ENCODE assay signal across 9 cellular contexts in the genomic region with DNA sequence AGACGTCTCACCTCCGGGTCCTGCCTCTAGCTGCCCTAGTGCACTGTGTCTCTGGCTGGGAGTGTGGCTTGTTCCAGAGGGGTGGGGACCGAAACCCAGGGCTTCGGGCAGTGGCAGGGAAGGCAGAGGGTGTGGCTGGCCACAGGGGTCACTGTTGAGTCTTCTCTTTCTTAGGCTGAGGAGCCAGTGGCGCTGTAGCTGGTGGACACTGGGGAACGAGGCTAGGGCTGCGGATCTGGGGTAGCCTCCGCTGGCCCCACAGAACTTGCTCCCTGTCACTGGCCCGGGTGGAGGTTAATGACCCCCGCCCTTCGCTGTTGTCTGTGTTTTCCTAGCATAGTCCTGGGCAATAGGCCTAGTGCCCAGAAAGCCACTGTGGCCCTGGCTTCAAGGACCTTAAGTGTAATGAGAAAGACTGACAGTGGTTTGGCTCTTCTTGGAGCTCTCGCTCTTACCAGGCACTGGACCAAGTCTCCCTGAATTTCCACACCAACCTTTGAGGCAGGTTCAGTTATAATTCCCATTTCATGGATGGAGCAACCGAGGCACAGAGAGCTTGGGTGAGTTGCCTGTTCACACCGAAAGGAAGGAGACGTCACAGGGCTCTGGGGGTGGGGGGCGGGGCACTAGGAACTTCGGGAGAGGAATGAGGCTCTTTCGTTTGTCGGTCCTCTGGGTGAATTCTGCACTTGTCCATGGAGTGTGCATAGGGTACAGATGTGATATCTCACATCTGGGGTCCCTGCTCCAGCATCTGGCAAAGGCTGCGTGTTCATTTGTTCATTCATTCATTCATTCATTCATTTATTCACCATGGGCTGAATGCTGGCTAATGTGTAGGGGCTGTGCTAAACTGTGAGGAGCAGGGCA. TPM values are rescaled to one million over a fixed set of nuclear protein-coding genes. Genes with fewer than 3 reads are reported as not detected.
DNase-seq lines count a peak whose midpoint lies in the region; ATAC-seq and TF ChIP-seq lines count a peak whose summit lies in the region.
"Had no signal": no experiment of that assay in that cellular context is flagged by ENCODE, and none has a peak within 500 bp of the region (broad histone marks: within the 10 kb centered on the region; RNA-seq: fewer than 3 reads in every experiment).

No MANE protein-coding gene starts in this region.

- no peaks in the 10 kb centered on the region for H3K36me3 Mint-ChIP-seq in activated naive CD4-positive, alpha-beta T cell treated with anti-CD3 and anti-CD28 coated beads, Interleukin-2, amount 50 U/mL, for 72 hours

- no CpG with 5 or more reads among the region's 20 CpGs for WGBS in trophoblast cell (ENCODE audit: extremely low coverage, insufficient coverage, insufficient read length)

- TF ChIP-seq CTCF in PC-3 (conservative IDR thresholded peaks at IDR 0.05; ENCODE audit: low read depth, low read length): peak; percentile 37

- POLR2A ChIA-PET in PC-3 (lab: Charles Lee; ENCODE audit: unreplicated experiment): no interaction called here

- no peak overlapping the region for H3K27ac ChIP-seq in PC-3 (ENCODE audit: low read length)
- no peak overlapping the region for H3K27ac ChIP-seq in trophoblast cell (ENCODE audit: low read depth, low read length)

- H2BK12ac ChIP-seq in trophoblast cell (ENCODE audit: low read length): no peak overlapping the region

- intact Hi-C loops in PC-3 (cut with micrococcal nuclease): no loop called here

- ATAC-seq in PC-3: no peak
- ATAC-seq in activated naive CD4-positive, alpha-beta T cell treated with anti-CD3 and anti-CD28 coated beads, Interleukin-2, amount 50 U/mL, for 72 hours: no peak

- no peaks in the 10 kb centered on the region for H4K20me1 ChIP-seq in PC-3 (ENCODE audit: low read length)

- no peaks in the 10 kb centered on the region for H3K27me3 ChIP-seq in PC-3 (ENCODE audit: low read length)
- H3K27me3 ChIP-seq in trophoblast cell (ENCODE audit: insufficient read depth, low read length): no peaks in the 10 kb centered on the region

- no peaks in the 10 kb centered on the region for H3K9me3 Mint-ChIP-seq in activated naive CD4-positive, alpha-beta T cell treated with anti-CD3 and anti-CD28 coated beads, Interleukin-2, amount 50 U/mL, for 72 hours

- no peak overlapping the region for H3K27ac Mint-ChIP-seq in activated naive CD4-positive, alpha-beta T cell treated with anti-CD3 and anti-CD28 coated beads, Interleukin-2, amount 50 U/mL, for 72 hours

- no peaks in the 10 kb centered on the region for H3K9me2 ChIP-seq in PC-3 (replicated peaks; ENCODE audit: low read length)

- BruUV-seq in PC-3 (replicated peaks; lab: Mats Ljungman, UMichigan): no TSS peak

- H3K4ac ChIP-seq in trophoblast cell (ENCODE audit: low read depth, low read length): no peak overlapping the region

- DNase-seq in DMS53 (lab: John Stamatoyannopoulos, UW) (peak; percentile 44), DMS53 treated with DMSO at 0.1 percent for 48 hours (lab: John Stamatoyannopoulos, UW; ENCODE audit: unreplicated experiment) (no peak), PC-3 (peak; percentile 6), erythroblast (lab: John Stamatoyannopoulos, UW) (peak; percentile 28 to 46), trophoblast cell (peak; percentile 26 to 46), KG1 (lab: John Stamatoyannopoulos, UW) (no peak), NOMO-1 treated with dmso at 0.1 percent for 144 hours (lab: John Stamatoyannopoulos, UW; ENCODE audit: unreplicated experiment) (no peak)
- DNase-seq in activated naive CD4-positive, alpha-beta T cell treated with anti-CD3 and anti-CD28 coated beads, Interleukin-2, amount 50 U/mL, for 72 hours (ENCODE audit: low spot score in 2 of 2): no peak
- DNase-seq: NCI-H1105 had no signal

- H4K91ac ChIP-seq in trophoblast cell (ENCODE audit: low read depth, low read length): peak overlapping the region; percentile 15

- H2AFZ ChIP-seq in PC-3 (ENCODE audit: low read length): no peak overlapping the region
- no peak overlapping the region for H2AFZ ChIP-seq in trophoblast cell (ENCODE audit: insufficient read depth, low read length, poor library complexity)

- TF ChIP-seq POLR2A in erythroblast (IDR thresholded peaks at IDR 0.05; ENCODE audit: low read length): no peak

- H3K9ac ChIP-seq in PC-3 (ENCODE audit: low read length) (no peak overlapping the region), trophoblast cell (ENCODE audit: low read length) (no peak overlapping the region)

- no peaks in the 10 kb centered on the region for H3K9me3 ChIP-seq in PC-3 (ENCODE audit: low read length)
- peaks cover 6% of the 10 kb centered on the region for H3K9me3 ChIP-seq in trophoblast cell (ENCODE audit: insufficient read depth, low read depth, low read length)

- no peak overlapping the region for H4K12ac ChIP-seq in trophoblast cell (ENCODE audit: low read depth, low read length)

- no peak overlapping the region for H2BK5ac ChIP-seq in trophoblast cell (ENCODE audit: low read depth, low read length, poor library complexity)

- no peak overlapping the region for H3K14ac ChIP-seq in trophoblast cell (ENCODE audit: low read length)

- no peak overlapping the region for H2AK5ac ChIP-seq in trophoblast cell (ENCODE audit: low read length)

- H3K4me2 ChIP-seq in PC-3 (ENCODE audit: low read length) (no peak overlapping the region), trophoblast cell (ENCODE audit: low read length) (no peak overlapping the region)

- no peak overlapping the region for H2BK120ac ChIP-seq in trophoblast cell (ENCODE audit: insufficient read depth, low read length, poor library complexity)

- no peak overlapping the region for H3K4me3 ChIP-seq in PC-3 (ENCODE audit: low read length)
- H3K4me3 ChIP-seq in trophoblast cell (ENCODE audit: low read depth, low read length): no peak overlapping the region

- H3K79me1 ChIP-seq in trophoblast cell (ENCODE audit: low read length): peaks cover under 1% of the 10 kb centered on the region

- no peak overlapping the region for H3K23ac ChIP-seq in trophoblast cell (ENCODE audit: low read length)

- H3K79me2 ChIP-seq in PC-3 (ENCODE audit: low read length) (peaks cover 2% of the 10 kb centered on the region), trophoblast cell (ENCODE audit: control insufficient read depth, insufficient read depth, low read length, poor library complexity) (peaks cover under 1% of the 10 kb centered on the region)

- H3K18ac ChIP-seq in trophoblast cell (ENCODE audit: low read length): no peak overlapping the region

- no peaks in the 10 kb centered on the region for H3K36me3 ChIP-seq in PC-3 (ENCODE audit: low read depth, low read length)
- H3K36me3 ChIP-seq in trophoblast cell (ENCODE audit: control insufficient read depth in 1 of 2, insufficient read depth in 2 of 2, low read length in 2 of 2): no peaks in the 10 kb centered on the region

- CTCF ChIA-PET in PC-3 (lab: Charles Lee): interaction anchor here (0.6 to 1.0 kb wide), 3 partner anchors 9 to 155 kb away, joined by 3 to 5 read pairs (median 4); a partner anchor contains a TSS

- H3K4me1 ChIP-seq in PC-3 (ENCODE audit: insufficient read depth, low read length) (peaks cover 10% of the 10 kb centered on the region), trophoblast cell (ENCODE audit: control insufficient read depth in 1 of 2, insufficient read depth in 2 of 2, low read length in 2 of 2) (peaks cover 10 to 11% of the 10 kb centered on the region in 2 experiments)

- H4K8ac ChIP-seq in trophoblast cell (ENCODE audit: low read depth, low read length): peak overlapping the region; percentile 26

- H3F3A ChIP-seq in PC-3 (ENCODE audit: low read length, unreplicated experiment): no peaks in the 10 kb centered on the region

RNA-seq across cellular contexts. Expression of a gene that starts 4.8 kb away (rescaled TPM):
- 42.8 and 46.1 TPM in 2 replicates for total RNA-seq in PC-3 (2014; rRNA removed)
- 63.3 and 64.2 TPM in 2 replicates for polyA plus RNA-seq in trophoblast cell (2013)
- total RNA-seq in activated naive CD4-positive, alpha-beta T cell treated with anti-CD3 and anti-CD28 coated beads, Interleukin-2, amount 50 U/mL, for 72 hours: 1 to 10 TPM; 3.6 to 5.7 TPM

Comparison
In these comparisons a context has a peak if more than half of its experiments do, and no peak if none do; other contexts are left out.
1. DNase-seq: peak in DMS53 (single experiment), PC-3 (single experiment), erythroblast (2 of 2) and trophoblast cell (2 of 2); none in DMS53 treated with DMSO at 0.1 percent for 48 hours (single experiment), KG1 (single experiment), NOMO-1 treated with dmso at 0.1 percent for 144 hours (single experiment) and activated naive CD4-positive, alpha-beta T cell treated with anti-CD3 and anti-CD28 coated beads, Interleukin-2, amount 50 U/mL, for 72 hours (0 of 2).